In the genomic region with DNA sequence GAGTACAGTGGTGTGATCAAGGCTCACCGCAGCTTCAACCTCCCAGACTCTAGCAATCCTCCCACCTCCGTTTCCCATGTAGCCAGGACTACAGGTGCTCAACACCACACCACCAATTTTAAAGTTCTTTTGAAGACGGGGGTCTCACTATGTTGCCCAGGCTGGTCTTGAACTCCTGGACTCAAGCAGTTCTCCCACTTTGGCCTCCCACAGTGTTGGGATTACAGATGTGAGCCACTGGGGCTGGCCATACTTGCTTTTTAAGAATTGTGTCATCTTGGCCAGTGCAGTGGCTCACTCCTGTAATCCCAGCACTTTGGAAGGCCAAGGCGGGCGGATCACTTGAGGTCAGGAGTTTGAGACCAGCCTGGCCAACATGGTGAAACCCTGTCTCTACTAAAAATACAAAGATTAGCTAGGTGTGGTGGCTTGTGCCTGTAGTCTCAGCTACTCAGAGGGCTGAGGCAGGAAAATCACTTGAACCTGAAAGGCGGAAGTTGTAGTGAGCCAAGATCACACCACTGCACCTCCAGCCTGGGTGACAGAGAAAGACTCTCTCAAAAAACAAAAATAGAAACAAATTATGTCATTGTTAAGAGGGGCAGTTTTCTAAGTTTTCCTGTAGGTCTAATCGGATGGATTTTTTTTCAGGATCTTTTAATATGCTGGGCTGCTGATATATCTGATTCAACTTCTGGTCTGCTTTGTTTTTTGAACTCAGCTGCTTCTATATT, we compare ENCODE assay signal across 25 cellular contexts. TPM values are rescaled to one million over a fixed set of nuclear protein-coding genes. Genes with fewer than 3 reads are reported as not detected.
A peak's percentile ranks its signal among the peaks of the same experiment; 100 is the strongest.
DNase-seq lines count a peak whose midpoint lies in the region; ATAC-seq and TF ChIP-seq lines count a peak whose summit lies in the region.
"Had no signal": no experiment of that assay in that cellular context is flagged by ENCODE, and none has a peak within 500 bp of the region (broad histone marks: within the 10 kb centered on the region; RNA-seq: fewer than 3 reads in every experiment).

No MANE protein-coding gene starts in this region.

- H3K27ac ChIP-seq in OCI-LY3 (ENCODE audit: low read length) (peak overlapping the region; percentile 16; the same call in 1 of the 2 replicates), endodermal cell (ENCODE audit: low read depth, low read length) (no peak overlapping the region)
- H3K27ac ChIP-seq: body of pancreas, coronary artery, KMS-11, prostate gland, skin epidermis, testis had no signal

- 87 to 91% methylated on average over 3 to 7 of the region's 7 CpGs for whole genome bisulfite sequencing in endodermal cell (ENCODE audit: insufficient coverage in 1 of 2, insufficient read length in 1 of 2), 2 experiments

- peaks cover 49% of the 10 kb centered on the region for H3K79me2 ChIP-seq in OCI-LY3 (ENCODE audit: low read length)

- ATAC-seq in GM21723 (IDR thresholded peaks at IDR 0.05; ENCODE audit: unreplicated experiment) (peak; percentile 51), GM19395 (IDR thresholded peaks at IDR 0.05; ENCODE audit: unreplicated experiment) (no peak)
- ATAC-seq: activated naive CD8-positive, alpha-beta T cell treated with anti-CD3 and anti-CD28 coated beads, Interleukin-2, amount 50 U/mL, for 24 hours; body of pancreas had no signal

- no peak overlapping the region for H3K4me3 Mint-ChIP-seq in endodermal cell
- H3K4me3 Mint-ChIP-seq: activated naive CD8-positive, alpha-beta T cell treated with anti-CD3 and anti-CD28 coated beads, Interleukin-2, amount 50 U/mL, for 24 hours; immature natural killer cell; nephron progenitor cell; stimulated activated naive B cell treated with anti-CD40 and anti-IgM and Interleukin-4, amounts not matched to agents 10 μg/mL and 1 μg/mL and 100 μg/mL, for 72 hours had no signal

- intact Hi-C loops in posterior cingulate gyrus (cut with DNase I), result no loop called here

- H3K27me3 Mint-ChIP-seq in endodermal cell (ENCODE audit: insufficient read depth), result no peaks in the 10 kb centered on the region

- H3K4me2 ChIP-seq in OCI-LY3 (ENCODE audit: low read length), result peak overlapping the region; percentile 5; the same call in 1 of the 2 replicates
- H3K4me2 ChIP-seq: KMS-11 had no signal

- TF ChIP-seq CTCF in OCI-LY3 (IDR thresholded peaks at IDR 0.05; ENCODE audit: low read depth, low read length), result no peak
- no peak for TF ChIP-seq CTCF in endodermal cell (conservative IDR thresholded peaks at IDR 0.05)
- no peak for TF ChIP-seq CTCF in GM13976 (IDR thresholded peaks at IDR 0.05; ENCODE audit: borderline replicate concordance, control extremely low read depth, extremely low read depth, insufficient read depth, missing control alignments)

- DNase-seq in CD1c-positive myeloid dendritic cell (ENCODE audit: extremely low spot score) (peak; percentile 50), endodermal cell (no peak), posterior cingulate gyrus (no peak), GM13976 (ENCODE audit: low spot score) (no peak), GDM1 (lab: John Stamatoyannopoulos, UW) (no peak)
- DNase-seq: activated CD4-positive, alpha-beta T cell treated with anti-CD3 and anti-CD28 coated beads, Interleukin-2, amount 50 U/mL, for 1 hour; activated CD8-positive, alpha-beta memory T cell treated with anti-CD3 and anti-CD28 coated beads, Interleukin-2, amount 50 U/mL, for 4 hours; activated effector memory CD4-positive, alpha-beta T cell treated with Interleukin-2 at 50 U/mL for 16 hours; activated naive CD8-positive, alpha-beta T cell treated with anti-CD3 and anti-CD28 coated beads, Interleukin-2, amount 50 U/mL, for 24 hours; body of pancreas; C1 segment of cervical spinal cord; immature natural killer cell; NCI-H2081 treated with DMSO at 0.1 percent for 48 hours; NCI-H510A treated with DMSO at 0.1 percent for 48 hours; nephron progenitor cell; stimulated activated CD4-positive, alpha-beta T cell treated with anti-CD3 and anti-CD28 coated beads, Interleukin-2, amount 100 ng/mL, for 24 hours; stimulated activated naive B cell treated with anti-CD40 and anti-IgM and Interleukin-4, amounts not matched to agents 10 μg/mL and 1 μg/mL and 100 μg/mL, for 72 hours; testis had no signal

- no peaks in the 10 kb centered on the region for H3K36me3 ChIP-seq in OCI-LY3 (replicated peaks; ENCODE audit: low read depth, low read length)
- H3K36me3 ChIP-seq in endodermal cell (ENCODE audit: control insufficient read depth, insufficient read depth, low read length), result peaks cover 5% of the 10 kb centered on the region
- H3K36me3 ChIP-seq: prostate gland had no signal

- H3K4me3 ChIP-seq in OCI-LY3 (ENCODE audit: low read length) (no peak overlapping the region), endodermal cell (ENCODE audit: low read length) (no peak overlapping the region)
- H3K4me3 ChIP-seq: body of pancreas, coronary artery, prostate gland, skin epidermis, testis had no signal

- in situ Hi-C loops in GM13976 (cut with MboI; ENCODE audit: low sequenced_read_pairs, unreplicated experiment), result no loop called here

- no peaks in the 10 kb centered on the region for H3K9me3 ChIP-seq in OCI-LY3 (ENCODE audit: insufficient read depth, low read length)
- H3K9me3 ChIP-seq in endodermal cell (ENCODE audit: control insufficient read depth, low read length), result no peaks in the 10 kb centered on the region
- H3K9me3 ChIP-seq: body of pancreas, prostate gland, testis had no signal

- H3K4me1 ChIP-seq in OCI-LY3 (ENCODE audit: low read length) (peaks cover 23% of the 10 kb centered on the region), endodermal cell (ENCODE audit: control insufficient read depth, insufficient read depth, low read length) (no peaks in the 10 kb centered on the region)
- H3K4me1 ChIP-seq: body of pancreas, prostate gland, testis had no signal

- H3K27me3 ChIP-seq in OCI-LY3 (ENCODE audit: low read depth, low read length) (no peaks in the 10 kb centered on the region), endodermal cell (ENCODE audit: control insufficient read depth, insufficient read depth, low read length, poor library complexity, severe bottlenecking) (no peaks in the 10 kb centered on the region)
- H3K27me3 ChIP-seq: body of pancreas, testis had no signal

- peak overlapping the region; percentile 8 for H3K27ac Mint-ChIP-seq in endodermal cell
- H3K27ac Mint-ChIP-seq: activated naive CD8-positive, alpha-beta T cell treated with anti-CD3 and anti-CD28 coated beads, Interleukin-2, amount 50 U/mL, for 24 hours; immature natural killer cell; stimulated activated naive B cell treated with anti-CD40 and anti-IgM and Interleukin-4, amounts not matched to agents 10 μg/mL and 1 μg/mL and 100 μg/mL, for 72 hours had no signal

- H2AFZ ChIP-seq in OCI-LY3 (ENCODE audit: low read depth, low read length), result no peak overlapping the region

- peaks cover 42% of the 10 kb centered on the region for H3K4me1 Mint-ChIP-seq in endodermal cell
- H3K4me1 Mint-ChIP-seq: immature natural killer cell had no signal

- no peak overlapping the region for H3K9ac ChIP-seq in OCI-LY3 (ENCODE audit: low read length)
- H3K9ac ChIP-seq in endodermal cell (ENCODE audit: extremely low read depth, low read length, poor library complexity, severe bottlenecking), result no peak overlapping the region
- H3K9ac ChIP-seq: KMS-11 had no signal

- no peaks in the 10 kb centered on the region for H3K9me3 Mint-ChIP-seq in endodermal cell
- H3K9me3 Mint-ChIP-seq: activated naive CD8-positive, alpha-beta T cell treated with anti-CD3 and anti-CD28 coated beads, Interleukin-2, amount 50 U/mL, for 24 hours; nephron progenitor cell had no signal

- H4K20me1 ChIP-seq in OCI-LY3 (ENCODE audit: insufficient read depth, low read length), result peaks cover 27% of the 10 kb centered on the region

- H3K36me3 Mint-ChIP-seq in endodermal cell (ENCODE audit: low read depth), result no peaks in the 10 kb centered on the region
- H3K36me3 Mint-ChIP-seq: immature natural killer cell; stimulated activated naive B cell treated with anti-CD40 and anti-IgM and Interleukin-4, amounts not matched to agents 10 μg/mL and 1 μg/mL and 100 μg/mL, for 72 hours had no signal

RNA-seq across cellular contexts. Expression of gene AK4, which starts 18.7 kb away (rescaled TPM):
- 100 to 1,000 TPM; 118 to 139 TPM for total RNA-seq in endodermal cell
- 30.0 TPM for polyA plus RNA-seq in endodermal cell (2013, experiment 1 of 2)
- polyA plus RNA-seq in endodermal cell (2013, experiment 2 of 2), result 25.2 TPM
